Comparison of ENCODE assay signal across 1 cellular context in genomic region chr11:76436020-76436419, GRCh38.
TF ChIP-seq lines count a peak whose summit lies in the region.

No MANE protein-coding gene starts in this region.

TF ChIP-seq in IMR-90, 13 proteins besides CTCF, POLR2A, EP300 and RAD21 (continued from another document):
- TF ChIP-seq RCOR1 (IDR thresholded peaks at IDR 0.05; ENCODE audit: insufficient replicate concordance, low read length), result no peak
- TF ChIP-seq FOS (IDR thresholded peaks at IDR 0.05; ENCODE audit: low read depth, low read length), result no peak
- peak; percentile 57 for TF ChIP-seq MAFK (IDR thresholded peaks at IDR 0.05; ENCODE audit: low read depth, low read length)
- no peak for TF ChIP-seq RFX5 (IDR thresholded peaks at IDR 0.05; ENCODE audit: low read depth, low read length)
- no peak for TF ChIP-seq CHD1 (IDR thresholded peaks at IDR 0.05; ENCODE audit: low read depth, low read length)
- TF ChIP-seq NFE2L2 (IDR thresholded peaks at IDR 0.05; ENCODE audit: low read depth, low read length), result peak; percentile 85
- TF ChIP-seq MXI1 (IDR thresholded peaks at IDR 0.05; ENCODE audit: borderline replicate concordance, low read depth, low read length), result no peak
- no peak for TF ChIP-seq MAZ (IDR thresholded peaks at IDR 0.05; ENCODE audit: borderline replicate concordance, low read depth, low read length)
- no peak for TF ChIP-seq USF2 (IDR thresholded peaks at IDR 0.05; ENCODE audit: low read depth, low read length)
TF ChIP-seq in IMR-90: peak in this region for 2.
